ENCODE assay signal across 24 cellular contexts in the genomic region with DNA sequence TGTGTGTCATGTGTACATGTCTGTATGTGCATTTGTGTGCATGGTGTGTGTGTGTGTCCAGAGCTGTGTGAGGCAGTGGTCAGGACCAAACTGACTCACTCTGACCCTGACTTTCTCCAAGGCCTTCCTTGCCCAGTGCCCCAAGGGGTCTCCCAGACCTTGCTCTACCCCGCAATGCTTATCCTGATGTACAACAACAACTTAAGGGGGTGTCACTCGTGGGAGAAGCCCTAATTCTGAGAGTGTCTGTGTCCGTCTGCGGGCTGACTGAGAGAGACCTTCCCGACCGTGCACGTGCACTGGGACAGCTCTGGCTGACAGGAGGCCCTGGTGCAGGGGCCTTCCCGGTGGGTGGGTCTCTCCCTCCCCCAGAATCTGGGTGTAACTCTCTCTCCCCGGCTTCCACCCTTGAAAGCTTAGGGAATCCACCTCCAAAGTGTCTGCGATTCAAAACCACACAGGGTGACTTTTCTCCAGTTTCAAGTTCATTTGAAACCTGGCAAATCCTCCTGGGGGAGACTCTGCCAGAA.
"Had no signal": no experiment of that assay in that cellular context is flagged by ENCODE, and none has a peak within 500 bp of the region (broad histone marks: within the 10 kb centered on the region; RNA-seq: fewer than 3 reads in every experiment).

No MANE protein-coding gene starts in this region.

- H3K27me3 Mint-ChIP-seq: activated CD4-positive, alpha-beta memory T cell treated with anti-CD3 and anti-CD28 coated beads, Interleukin-2, amount 10 ng/mL, durations not matched to agents 7 days and 5 days; activated CD4-positive, alpha-beta T cell treated with anti-CD3 and anti-CD28 coated beads for 36 hours; activated naive CD8-positive, alpha-beta T cell treated with anti-CD3 and anti-CD28 coated beads, Interleukin-2, amount 10 ng/mL, durations not matched to agents 7 days and 5 days had no signal

- H3K27ac Mint-ChIP-seq: activated CD4-positive, alpha-beta memory T cell treated with anti-CD3 and anti-CD28 coated beads, Interleukin-2, amount 10 ng/mL, durations not matched to agents 7 days and 5 days; activated CD4-positive, alpha-beta T cell treated with anti-CD3 and anti-CD28 coated beads for 36 hours; activated naive CD8-positive, alpha-beta T cell treated with anti-CD3 and anti-CD28 coated beads, Interleukin-2, amount 10 ng/mL, durations not matched to agents 7 days and 5 days; activated T-cell treated with anti-CD3 and anti-CD28 coated beads, Interleukin-2, amount 50 U/mL, for 72 hours; activated T-helper 2 cell treated with anti-CD3 and anti-CD28 coated beads, Interferon-gamma antibody, Interleukin-2, Interleukin-4, amounts not matched to agents 10 μg/mL and 5 μg/mL and 100 μg/mL, durations not matched to agents 14 hours and 24 hours and 36 hours had no signal

- H3K4me3 ChIP-seq: adrenal gland, MG63, Peyer's patch, SJCRH30 had no signal

- H3K27me3 ChIP-seq: adrenal gland, MG63, Peyer's patch had no signal

- DNase-seq: activated CD4-positive, alpha-beta memory T cell treated with anti-CD3 and anti-CD28 coated beads, Interleukin-2, amount 10 ng/mL, durations not matched to agents 7 days and 5 days; activated CD4-positive, alpha-beta T cell treated with anti-CD3 and anti-CD28 coated beads for 36 hours; activated CD4-positive, alpha-beta T cell treated with anti-CD3 and anti-CD28 coated beads, Interleukin-2, amount 50 U/mL, for 1 hour; activated gamma-delta T cell treated with Interleukin-2 at 50 U/mL for 16 hours; activated naive CD4-positive, alpha-beta T cell treated with anti-CD3 and anti-CD28 coated beads, Interleukin-2, amount 50 U/mL, for 16 hours; activated naive CD8-positive, alpha-beta T cell treated with anti-CD3 and anti-CD28 coated beads, Interleukin-2, amount 10 ng/mL, durations not matched to agents 7 days and 5 days; activated T-cell treated with anti-CD3 and anti-CD28 coated beads for 4 hours; activated T-cell treated with anti-CD3 and anti-CD28 coated beads, Interleukin-2, amount 50 U/mL, for 72 hours; adrenal gland; MG63; MV-4-11; NCI-H1105 treated with DMSO at 0.1 percent for 48 hours; NCI-H146; NCI-H187 treated with DMSO at 0.1 percent for 48 hours; NCI-H2081 treated with DMSO at 0.1 percent for 48 hours; NCI-H446; NCI-H524; SJCRH30; SK-N-SH; T-helper 1 cell; WERI-Rb-1 had no signal

- H3K9me3 Mint-ChIP-seq: activated CD4-positive, alpha-beta memory T cell treated with anti-CD3 and anti-CD28 coated beads, Interleukin-2, amount 10 ng/mL, durations not matched to agents 7 days and 5 days; activated naive CD8-positive, alpha-beta T cell treated with anti-CD3 and anti-CD28 coated beads, Interleukin-2, amount 10 ng/mL, durations not matched to agents 7 days and 5 days; activated T-cell treated with anti-CD3 and anti-CD28 coated beads, Interleukin-2, amount 50 U/mL, for 72 hours; activated T-helper 2 cell treated with anti-CD3 and anti-CD28 coated beads, Interferon-gamma antibody, Interleukin-2, Interleukin-4, amounts not matched to agents 10 μg/mL and 5 μg/mL and 100 μg/mL, durations not matched to agents 14 hours and 24 hours and 36 hours had no signal

- H3K27ac ChIP-seq: adrenal gland, Peyer's patch, RWPE1, SJCRH30, WERI-Rb-1 had no signal

- H3K9ac ChIP-seq: SK-N-SH had no signal

- H3K36me3 Mint-ChIP-seq: activated naive CD8-positive, alpha-beta T cell treated with anti-CD3 and anti-CD28 coated beads, Interleukin-2, amount 10 ng/mL, durations not matched to agents 7 days and 5 days had no signal

- H3K36me3 ChIP-seq: adrenal gland, MG63, Peyer's patch, SJCRH30, WERI-Rb-1 had no signal

- H3K4me3 Mint-ChIP-seq: activated CD4-positive, alpha-beta memory T cell treated with anti-CD3 and anti-CD28 coated beads, Interleukin-2, amount 10 ng/mL, durations not matched to agents 7 days and 5 days; activated CD4-positive, alpha-beta T cell treated with anti-CD3 and anti-CD28 coated beads for 36 hours; activated naive CD8-positive, alpha-beta T cell treated with anti-CD3 and anti-CD28 coated beads, Interleukin-2, amount 10 ng/mL, durations not matched to agents 7 days and 5 days; activated T-cell treated with anti-CD3 and anti-CD28 coated beads, Interleukin-2, amount 50 U/mL, for 72 hours had no signal

- H3K4me1 ChIP-seq: adrenal gland, Peyer's patch, SJCRH30 had no signal

- H3K4me1 Mint-ChIP-seq: activated CD4-positive, alpha-beta memory T cell treated with anti-CD3 and anti-CD28 coated beads, Interleukin-2, amount 10 ng/mL, durations not matched to agents 7 days and 5 days; activated CD4-positive, alpha-beta T cell treated with anti-CD3 and anti-CD28 coated beads for 36 hours; activated naive CD8-positive, alpha-beta T cell treated with anti-CD3 and anti-CD28 coated beads, Interleukin-2, amount 10 ng/mL, durations not matched to agents 7 days and 5 days had no signal

- H3K4me2 ChIP-seq: SK-N-SH had no signal

- ATAC-seq: activated CD4-positive, alpha-beta T cell treated with anti-CD3 and anti-CD28 coated beads for 36 hours; activated T-cell treated with anti-CD3 and anti-CD28 coated beads, Interleukin-2, amount 50 U/mL, for 72 hours had no signal

- H3K9me3 ChIP-seq: adrenal gland, MG63, Peyer's patch, SJCRH30, SK-N-SH had no signal
